Comparison of ENCODE assay signal across 8 cellular contexts in genomic region chr11:3796796-3797328, GRCh38. TPM values are rescaled to one million over a fixed set of nuclear protein-coding genes. Genes with fewer than 3 reads are reported as not detected.
DNase-seq lines count a peak whose midpoint lies in the region; ATAC-seq and TF ChIP-seq lines count a peak whose summit lies in the region.

No MANE protein-coding gene starts in this region.

- WGBS in thymus: under 1% methylated on average over 26 of the region's 26 CpGs

- peak; percentile 2 for TF ChIP-seq CTCF in astrocyte of the cerebellum (IDR thresholded peaks at IDR 0.05; ENCODE audit: low read depth, low read length, missing control alignments)

- no peaks in the 10 kb centered on the region for H3K27me3 ChIP-seq in layer of hippocampus (ENCODE audit: control insufficient read depth, insufficient read depth, low read length)
- H3K27me3 ChIP-seq in thymus (ENCODE audit: control insufficient read depth, insufficient read depth): no peaks in the 10 kb centered on the region

- peaks cover 7% of the 10 kb centered on the region for H3K4me1 ChIP-seq in thymus (ENCODE audit: control insufficient read depth, insufficient read depth, low read length)

- in situ Hi-C loops in astrocyte of the cerebellum (cut with HindIII; ENCODE audit: low sequenced_read_pairs): no loop called here

- H3K4me3 ChIP-seq in GM08714 (ENCODE audit: low read length): peak overlapping the region; percentile 91
- peak overlapping the region; percentile 99 for H3K4me3 ChIP-seq in Jurkat, Clone E6-1 (ENCODE audit: low read length)
- H3K4me3 ChIP-seq in astrocyte of the cerebellum (ENCODE audit: low read depth, low read length): peak overlapping the region; percentile 98
- H3K4me3 ChIP-seq in thymus (ENCODE audit: low read length): peak overlapping the region; percentile 93

- no peak for DNase-seq in Jurkat, Clone E6-1 (ENCODE audit: low read depth, low spot score)
- DNase-seq in astrocyte of the cerebellum (ENCODE audit: low read depth) (no peak), superior temporal gyrus (ENCODE audit: extremely low spot score) (no peak), 8988T (no peak)

- H3K27ac ChIP-seq in layer of hippocampus (ENCODE audit: low read depth, low read length) (peak overlapping the region; percentile 81), thymus (ENCODE audit: low read depth) (peak overlapping the region; percentile 93)

- ATAC-seq in GM21737 (IDR thresholded peaks at IDR 0.05; ENCODE audit: unreplicated experiment): peak; percentile 22

- H3K36me3 ChIP-seq in thymus (ENCODE audit: control insufficient read depth, insufficient read depth): peaks cover 18% of the 10 kb centered on the region

- H3K9me3 ChIP-seq in thymus (ENCODE audit: control insufficient read depth): no peaks in the 10 kb centered on the region

RNA-seq across cellular contexts. Expression of gene NUP98, which starts 0.5 kb away (rescaled TPM):
- polyA plus RNA-seq in Jurkat, Clone E6-1 (2012; ENCODE audit: insufficient read depth, insufficient read length): 66.3 TPM
- polyA plus RNA-seq in thymus: 23.0 TPM

RNA-seq across cellular contexts. Expression of gene PGAP2, which starts 11.5 kb away (rescaled TPM):
- polyA plus RNA-seq in Jurkat, Clone E6-1 (2012; ENCODE audit: insufficient read depth, insufficient read length): 51.2 TPM
- polyA plus RNA-seq in thymus: 24.0 TPM

RNA-seq across cellular contexts. Expression of gene RHOG, which starts 43.9 kb away (rescaled TPM):
- 151 TPM for polyA plus RNA-seq in Jurkat, Clone E6-1 (2012; ENCODE audit: insufficient read depth, insufficient read length)
- 77.3 TPM for polyA plus RNA-seq in thymus

RNA-seq across cellular contexts. Expression of gene STIM1, which starts 58.6 kb away (rescaled TPM):
- polyA plus RNA-seq in Jurkat, Clone E6-1 (2012; ENCODE audit: insufficient read depth, insufficient read length): 53.5 TPM
- polyA plus RNA-seq in thymus: 33.0 TPM
